Comparison of ENCODE assay signal across 1 cellular context in genomic region chr3:138381413-138381901, GRCh38.
TF ChIP-seq lines count a peak whose summit lies in the region.

No MANE protein-coding gene starts in this region.

TF ChIP-seq in H1, 55 proteins besides CTCF, POLR2A, EP300 and RAD21:
- no peak for TF ChIP-seq HDAC2 (IDR thresholded peaks at IDR 0.05; ENCODE audit: borderline replicate concordance in 1 of 2, low read depth in 2 of 2, low read length in 2 of 2)
- TF ChIP-seq, protein P1, sequence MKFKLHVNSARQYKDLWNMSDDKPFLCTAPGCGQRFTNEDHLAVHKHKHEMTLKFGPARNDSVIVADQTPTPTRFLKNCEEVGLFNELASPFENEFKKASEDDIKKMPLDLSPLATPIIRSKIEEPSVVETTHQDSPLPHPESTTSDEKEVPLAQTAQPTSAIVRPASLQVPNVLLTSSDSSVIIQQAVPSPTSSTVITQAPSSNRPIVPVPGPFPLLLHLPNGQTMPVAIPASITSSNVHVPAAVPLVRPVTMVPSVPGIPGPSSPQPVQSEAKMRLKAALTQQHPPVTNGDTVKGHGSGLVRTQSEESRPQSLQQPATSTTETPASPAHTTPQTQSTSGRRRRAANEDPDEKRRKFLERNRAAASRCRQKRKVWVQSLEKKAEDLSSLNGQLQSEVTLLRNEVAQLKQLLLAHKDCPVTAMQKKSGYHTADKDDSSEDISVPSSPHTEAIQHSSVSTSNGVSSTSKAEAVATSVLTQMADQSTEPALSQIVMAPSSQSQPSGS (IDR thresholded peaks at IDR 0.05; ENCODE audit: low read length) = no peak
